8 cellular contexts compared by ENCODE assay signal in the genomic region with DNA sequence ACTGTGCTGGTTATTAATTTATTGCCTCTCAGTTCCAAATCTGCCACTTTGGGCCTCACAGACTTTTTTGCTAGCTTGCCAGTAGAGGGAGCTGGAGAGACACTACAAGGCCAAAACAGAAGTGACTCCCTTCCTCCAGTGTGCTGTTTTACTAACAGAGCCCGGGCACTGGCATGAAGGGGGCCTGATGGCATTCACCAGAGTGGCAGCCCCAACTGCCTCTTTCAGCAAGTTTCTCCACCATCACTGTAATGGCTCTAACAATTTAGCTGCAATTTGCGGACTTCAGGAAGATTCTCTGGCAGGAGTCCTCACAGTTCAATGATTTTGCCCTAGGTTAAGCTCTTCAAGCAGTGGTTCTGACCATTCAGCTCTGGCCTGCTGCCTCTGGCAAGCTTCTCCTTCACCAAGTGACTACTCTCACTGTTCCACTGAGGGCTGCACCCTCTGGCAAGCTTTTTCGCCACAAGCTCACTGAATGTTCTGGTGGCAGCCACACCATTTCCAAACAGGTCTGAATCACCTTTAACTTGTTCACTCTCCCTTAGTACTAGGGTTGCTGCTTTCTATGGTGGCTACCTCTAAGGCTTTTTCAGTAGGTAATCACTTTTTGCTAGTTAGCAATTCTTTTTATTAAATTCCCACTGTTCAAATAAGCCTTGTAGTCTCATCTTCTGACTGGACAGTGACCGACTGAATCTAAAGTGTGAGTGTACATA.
DNase-seq lines count a peak whose midpoint lies in the region; ATAC-seq lines count a peak whose summit lies in the region.

No MANE protein-coding gene starts in this region.

- H3K9me3 Mint-ChIP-seq in activated CD4-positive, alpha-beta T cell treated with anti-CD3 and anti-CD28 coated beads, Interleukin-2, amount 10 ng/mL, durations not matched to agents 24 days and 14 days: peaks cover 6% of the 10 kb centered on the region
- H3K9me3 Mint-ChIP-seq in memory B cell: peaks cover 10% of the 10 kb centered on the region
- H3K9me3 Mint-ChIP-seq in stimulated activated effector memory CD8-positive, alpha-beta T cell treated with anti-CD3 and anti-CD28 coated beads, Interleukin-12 subunit alpha, Interleukin-12 subunit beta, amount 100 ng/mL, for 72 hours: peaks cover 10% of the 10 kb centered on the region

- intact Hi-C loops in activated CD4-positive, alpha-beta T cell treated with anti-CD3 and anti-CD28 coated beads, Interleukin-2, amount 10 ng/mL, durations not matched to agents 24 days and 14 days (cut with micrococcal nuclease): loop anchor here (5.0 kb wide), 4 partner anchors 205 to 1250 kb away; no protein-coding TSS in a partner anchor

- ATAC-seq in GM19452 (IDR thresholded peaks at IDR 0.05; ENCODE audit: unreplicated experiment) (peak; percentile 83), HG03457 (IDR thresholded peaks at IDR 0.05; ENCODE audit: unreplicated experiment) (peak; percentile 83), memory B cell (ENCODE audit: low read depth) (peak; percentile 82)
- peak; percentile 80 for ATAC-seq in stimulated activated effector memory CD8-positive, alpha-beta T cell treated with anti-CD3 and anti-CD28 coated beads, Interleukin-12 subunit alpha, Interleukin-12 subunit beta, amount 100 ng/mL, for 72 hours

- DNase-seq in COR-L47 (lab: John Stamatoyannopoulos, UW): peak; percentile 71
- peak; percentile 53 for DNase-seq in NCI-H446 treated with DMSO at 0.1 percent for 48 hours (lab: John Stamatoyannopoulos, UW)
- peak; percentile 83 for DNase-seq in activated CD4-positive, alpha-beta T cell treated with anti-CD3 and anti-CD28 coated beads, Interleukin-2, amount 10 ng/mL, durations not matched to agents 24 days and 14 days
- DNase-seq in ecto neural progenitor cell (ENCODE audit: low spot score): peak; percentile 62
- DNase-seq in memory B cell (ENCODE audit: low spot score in 2 of 2): peak; percentile 54 to 69
- DNase-seq in stimulated activated effector memory CD8-positive, alpha-beta T cell treated with anti-CD3 and anti-CD28 coated beads, Interleukin-12 subunit alpha, Interleukin-12 subunit beta, amount 100 ng/mL, for 72 hours (ENCODE audit: low spot score in 2 of 2): peak; percentile 32 to 68

- no peaks in the 10 kb centered on the region for H3K4me1 Mint-ChIP-seq in activated CD4-positive, alpha-beta T cell treated with anti-CD3 and anti-CD28 coated beads, Interleukin-2, amount 10 ng/mL, durations not matched to agents 24 days and 14 days
- H3K4me1 Mint-ChIP-seq in memory B cell: peaks cover 16% of the 10 kb centered on the region
- peaks cover 12% of the 10 kb centered on the region for H3K4me1 Mint-ChIP-seq in stimulated activated effector memory CD8-positive, alpha-beta T cell treated with anti-CD3 and anti-CD28 coated beads, Interleukin-12 subunit alpha, Interleukin-12 subunit beta, amount 100 ng/mL, for 72 hours

- H3K36me3 Mint-ChIP-seq in activated CD4-positive, alpha-beta T cell treated with anti-CD3 and anti-CD28 coated beads, Interleukin-2, amount 10 ng/mL, durations not matched to agents 24 days and 14 days (ENCODE audit: low read depth): no peaks in the 10 kb centered on the region
- peaks cover 16% of the 10 kb centered on the region for H3K36me3 Mint-ChIP-seq in memory B cell
- peaks cover 16% of the 10 kb centered on the region for H3K36me3 Mint-ChIP-seq in stimulated activated effector memory CD8-positive, alpha-beta T cell treated with anti-CD3 and anti-CD28 coated beads, Interleukin-12 subunit alpha, Interleukin-12 subunit beta, amount 100 ng/mL, for 72 hours

- no peak overlapping the region for H3K4me3 Mint-ChIP-seq in activated CD4-positive, alpha-beta T cell treated with anti-CD3 and anti-CD28 coated beads, Interleukin-2, amount 10 ng/mL, durations not matched to agents 24 days and 14 days
- H3K4me3 Mint-ChIP-seq in memory B cell: peak overlapping the region; percentile 76
- no peak overlapping the region for H3K4me3 Mint-ChIP-seq in stimulated activated effector memory CD8-positive, alpha-beta T cell treated with anti-CD3 and anti-CD28 coated beads, Interleukin-12 subunit alpha, Interleukin-12 subunit beta, amount 100 ng/mL, for 72 hours

- H3K27ac Mint-ChIP-seq in activated CD4-positive, alpha-beta T cell treated with anti-CD3 and anti-CD28 coated beads, Interleukin-2, amount 10 ng/mL, durations not matched to agents 24 days and 14 days: no peak overlapping the region
- peak overlapping the region; percentile 22 for H3K27ac Mint-ChIP-seq in memory B cell
- H3K27ac Mint-ChIP-seq in stimulated activated effector memory CD8-positive, alpha-beta T cell treated with anti-CD3 and anti-CD28 coated beads, Interleukin-12 subunit alpha, Interleukin-12 subunit beta, amount 100 ng/mL, for 72 hours: peak overlapping the region; percentile 18

- no peaks in the 10 kb centered on the region for H3K27me3 Mint-ChIP-seq in activated CD4-positive, alpha-beta T cell treated with anti-CD3 and anti-CD28 coated beads, Interleukin-2, amount 10 ng/mL, durations not matched to agents 24 days and 14 days
- no peaks in the 10 kb centered on the region for H3K27me3 Mint-ChIP-seq in memory B cell

Comparison
In these comparisons a context has a peak if more than half of its experiments do, and no peak if none do; other contexts are left out.
1. Peak in every context shown above with its lines: DNase-seq and ATAC-seq.